In the genomic region with DNA sequence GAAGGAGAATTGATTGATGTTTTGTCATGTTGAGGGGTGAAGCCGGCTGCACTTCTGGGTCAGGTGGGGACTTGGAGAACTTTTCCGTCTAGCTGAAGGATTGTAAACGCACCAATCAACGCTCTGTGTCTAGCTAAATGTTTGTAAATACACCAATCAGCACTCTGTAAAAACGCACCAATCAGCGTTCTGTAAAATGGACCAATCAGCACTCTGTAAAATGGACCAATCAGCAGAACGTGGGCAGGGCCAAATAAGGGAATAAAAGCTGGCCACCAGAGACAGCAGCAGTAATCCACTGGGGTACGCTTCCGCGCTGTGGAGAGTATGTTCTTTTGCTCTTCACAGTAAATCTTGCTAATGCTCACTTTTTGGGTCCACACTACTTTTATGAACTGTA, we compare ENCODE assay signal across 26 cellular contexts.
"Had no signal": no experiment of that assay in that cellular context is flagged by ENCODE, and none has a peak within 500 bp of the region (broad histone marks: within the 10 kb centered on the region; RNA-seq: fewer than 3 reads in every experiment).

No MANE protein-coding gene starts in this region.

- FAIRE-seq: colon, islet of Langerhans, keratinocyte had no signal

- ATAC-seq: esophagus mucosa, gastrocnemius medialis, heart right ventricle, left cardiac atrium, left lung, left ventricle myocardium superior, lower lobe of right lung, mucosa of descending colon had no signal

- H3K27ac ChIP-seq: coronary artery, dorsolateral prefrontal cortex, epithelial cell of prostate, esophagus squamous epithelium, gastrocnemius medialis, heart right ventricle, left lung, lower lobe of right lung had no signal

- H3K36me3 ChIP-seq: esophagus squamous epithelium, gastrocnemius medialis, heart right ventricle, left lung, lower lobe of right lung had no signal

- DNase-seq: dermis blood vessel endothelial cell; dorsolateral prefrontal cortex; effector CD4-positive, alpha-beta T cell; effector memory CD4-positive, alpha-beta T cell; erythroblast; esophagus squamous epithelium; foreskin fibroblast; foreskin melanocyte; gastrocnemius medialis; glutamatergic neuron; head of caudate nucleus; heart right ventricle; hippocampal formation; left cardiac atrium; left lung; left ventricle myocardium superior; lower lobe of right lung; mesenchymal stem cell; mucosa of descending colon; naive B cell had no signal

- H3K9me3 ChIP-seq: esophagus squamous epithelium, gastrocnemius medialis, left lung, lower lobe of right lung had no signal

- H3K4me1 ChIP-seq: esophagus squamous epithelium, gastrocnemius medialis, heart right ventricle, left lung, lower lobe of right lung had no signal

- H3K27me3 ChIP-seq: dorsolateral prefrontal cortex, esophagus squamous epithelium, gastrocnemius medialis, heart right ventricle, left lung had no signal

- H3K4me3 ChIP-seq: coronary artery, dorsolateral prefrontal cortex, esophagus squamous epithelium, gastrocnemius medialis, heart right ventricle, left lung, lower lobe of right lung, mucosa of descending colon had no signal
